ENCODE assay signal across 14 cellular contexts in genomic region chr2:121210691-121211090, GRCh38.
DNase-seq lines count a peak whose midpoint lies in the region; ATAC-seq lines count a peak whose summit lies in the region.
"Had no signal": no experiment of that assay in that cellular context is flagged by ENCODE, and none has a peak within 500 bp of the region (broad histone marks: within the 10 kb centered on the region; RNA-seq: fewer than 3 reads in every experiment).

No MANE protein-coding gene starts in this region.

- peak overlapping the region in 1 of 2 donors; percentile 31 for H3K4me3 ChIP-seq in mucosa of rectum (ENCODE audit: low read length in 2 of 2)

- no peaks in the 10 kb centered on the region for H3K9me3 ChIP-seq in mucosa of rectum (ENCODE audit: control insufficient read depth in 2 of 2, low read length in 2 of 2)
- H3K9me3 ChIP-seq: SK-N-SH had no signal

- ATAC-seq in esophagus mucosa: peak; percentile 51

- H3K27ac ChIP-seq in mucosa of rectum (ENCODE audit: low read depth in 2 of 2, low read length in 2 of 2): peak overlapping the region; percentile 83 to 91

- no peaks in the 10 kb centered on the region for H3K27me3 ChIP-seq in mucosa of rectum (ENCODE audit: control insufficient read depth in 2 of 2, insufficient read depth in 2 of 2, low read length in 2 of 2)

- DNase-seq in COLO668 (lab: John Stamatoyannopoulos, UW; ENCODE audit: unreplicated experiment): peak; percentile 79
- peak; percentile 27 for DNase-seq in M059J (ENCODE audit: low read depth)
- no peak for DNase-seq in SHP77 (lab: John Stamatoyannopoulos, UW)
- DNase-seq in NCI-H345 treated with DMSO at 0.1 percent for 48 hours (lab: John Stamatoyannopoulos, UW; ENCODE audit: unreplicated experiment): no peak
- DNase-seq in activated CD4-positive, CD25-positive, alpha-beta regulatory T cell (lab: John Stamatoyannopoulos, UW): no peak
- DNase-seq in NCI-H2227 treated with DMSO at 0.1 percent for 48 hours (lab: John Stamatoyannopoulos, UW): no peak
- DNase-seq: activated B cell treated with CpG ODN at 0.5 μM for 24 hours; activated CD8-positive, alpha-beta memory T cell treated with anti-CD3 and anti-CD28 coated beads, Interleukin-2, amount 50 U/mL, for 48 hours; activated naive CD8-positive, alpha-beta T cell treated with anti-CD3 and anti-CD28 coated beads for 36 hours; DMS153; NCI-H1417 treated with DMSO at 0.1 percent for 48 hours had no signal

- H3K36me3 ChIP-seq in mucosa of rectum (ENCODE audit: control insufficient read depth in 2 of 2, insufficient read depth in 2 of 2, low read length in 2 of 2): no peaks in the 10 kb centered on the region

- peak overlapping the region; percentile 42 to 69 for H3K9ac ChIP-seq in mucosa of rectum (ENCODE audit: low read depth in 1 of 2, low read length in 2 of 2)
- H3K9ac ChIP-seq: SK-N-SH had no signal

- H3K4me1 ChIP-seq in mucosa of rectum (ENCODE audit: control insufficient read depth in 2 of 2, insufficient read depth in 2 of 2, low read length in 2 of 2): peaks cover 14 to 43% of the 10 kb centered on the region in 2 donors

Comparison
In these comparisons a context has a peak if more than half of its experiments do, and no peak if none do; other contexts are left out.
1. DNase-seq: peak in COLO668 (single experiment) and M059J (single experiment); none in SHP77 (0 of 2), NCI-H345 treated with DMSO at 0.1 percent for 48 hours (single experiment), activated CD4-positive, CD25-positive, alpha-beta regulatory T cell (0 of 4) and NCI-H2227 treated with DMSO at 0.1 percent for 48 hours (single experiment).